23 cellular contexts compared by ENCODE assay signal in the genomic region with DNA sequence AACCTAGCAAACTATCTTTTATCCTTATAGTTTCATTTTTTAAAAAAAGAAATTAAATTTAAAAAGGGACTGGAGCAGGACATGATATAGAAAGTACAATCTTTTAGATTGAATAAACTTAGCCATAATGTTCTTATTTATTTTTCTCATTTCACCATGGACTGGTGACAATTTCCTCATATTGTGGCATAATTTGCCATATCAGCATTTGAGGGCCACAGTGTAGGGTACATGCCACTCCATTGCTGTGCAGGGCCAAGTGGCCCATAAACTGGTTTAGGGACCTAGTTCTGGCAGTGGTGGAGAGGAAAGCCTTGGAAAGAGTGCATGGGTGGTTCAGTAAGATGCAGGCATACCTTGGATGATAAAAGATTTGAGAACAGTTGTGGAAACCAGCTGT.
"Had no signal": no experiment of that assay in that cellular context is flagged by ENCODE, and none has a peak within 500 bp of the region (broad histone marks: within the 10 kb centered on the region; RNA-seq: fewer than 3 reads in every experiment).

No MANE protein-coding gene starts in this region.

- H3K27me3 ChIP-seq: MG63, SJSA1 had no signal

- DNase-seq: NCI-H1092, NCI-H1105 treated with DMSO at 0.1 percent for 48 hours, NCI-H1417 treated with DMSO at 0.1 percent for 48 hours, NCI-H146, NCI-H187, NCI-H2029, NCI-H2081 treated with DMSO at 0.1 percent for 48 hours, NCI-H2171, NCI-H446, NCI-H510A, NCI-H524 treated with DMSO at 0.1 percent for 48 hours, NCI-H69, NCI-H774, Right ventricle myocardium superior, RPMI8226, SIG-M5 had no signal

- H3K4me2 ChIP-seq: KMS-11 had no signal

- FAIRE-seq: HTR-8/SVneo, RCC 7860 had no signal

- H3K9me3 ChIP-seq: MG63, SJSA1 had no signal

- H3K9ac ChIP-seq: KMS-11 had no signal

- H3K4me3 ChIP-seq: MG63, SJSA1, SK-N-MC had no signal

- H3K36me3 ChIP-seq: MG63, SJSA1 had no signal

- H3K27ac ChIP-seq: HL-60, KMS-11, SJSA1, SK-N-MC had no signal

- H3K4me1 ChIP-seq: SJSA1 had no signal
